1 cellular context compared by ENCODE assay signal in the genomic region with DNA sequence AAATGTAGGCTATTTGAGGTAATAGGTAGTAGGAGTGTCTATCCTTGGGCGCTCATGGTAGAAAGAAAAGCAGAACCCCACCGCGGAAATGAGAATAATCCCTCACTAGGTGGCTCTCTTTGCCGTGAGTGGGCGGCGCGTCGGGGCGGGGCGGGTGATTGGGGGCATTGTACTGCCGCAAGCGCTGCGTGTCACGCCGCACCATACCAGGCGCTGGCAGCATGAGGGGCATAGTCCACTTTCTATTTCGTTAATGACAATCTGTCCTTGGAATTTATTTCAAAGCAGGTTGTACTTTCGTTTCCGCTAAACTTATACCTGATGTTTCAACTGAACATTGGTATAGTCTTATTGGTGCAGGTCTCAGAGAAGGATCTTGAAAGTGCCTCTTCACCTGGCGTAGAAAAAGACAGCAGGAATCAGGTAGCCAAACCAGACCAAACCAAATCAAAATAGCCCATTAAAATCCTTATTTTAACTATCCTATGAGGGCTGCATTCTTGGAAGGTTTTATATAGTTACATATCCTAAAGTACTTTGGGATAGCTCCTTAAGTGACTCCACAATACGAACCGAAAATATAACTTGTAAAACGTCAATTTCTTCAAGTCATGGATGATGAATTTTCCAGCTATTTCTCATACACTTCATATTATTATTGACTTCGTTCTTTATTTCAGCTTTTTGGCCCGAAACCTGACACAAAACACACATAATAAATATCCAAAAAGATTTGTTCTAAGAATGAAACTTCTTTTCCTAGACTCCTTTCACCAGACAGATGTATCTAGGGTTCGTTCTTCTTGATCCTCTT.
TF ChIP-seq lines count a peak whose summit lies in the region.

No MANE protein-coding gene starts in this region.

TF ChIP-seq in HepG2, 621 proteins besides CTCF, POLR2A, EP300 and RAD21 (continued from another document):
- TF ChIP-seq, protein P1, sequence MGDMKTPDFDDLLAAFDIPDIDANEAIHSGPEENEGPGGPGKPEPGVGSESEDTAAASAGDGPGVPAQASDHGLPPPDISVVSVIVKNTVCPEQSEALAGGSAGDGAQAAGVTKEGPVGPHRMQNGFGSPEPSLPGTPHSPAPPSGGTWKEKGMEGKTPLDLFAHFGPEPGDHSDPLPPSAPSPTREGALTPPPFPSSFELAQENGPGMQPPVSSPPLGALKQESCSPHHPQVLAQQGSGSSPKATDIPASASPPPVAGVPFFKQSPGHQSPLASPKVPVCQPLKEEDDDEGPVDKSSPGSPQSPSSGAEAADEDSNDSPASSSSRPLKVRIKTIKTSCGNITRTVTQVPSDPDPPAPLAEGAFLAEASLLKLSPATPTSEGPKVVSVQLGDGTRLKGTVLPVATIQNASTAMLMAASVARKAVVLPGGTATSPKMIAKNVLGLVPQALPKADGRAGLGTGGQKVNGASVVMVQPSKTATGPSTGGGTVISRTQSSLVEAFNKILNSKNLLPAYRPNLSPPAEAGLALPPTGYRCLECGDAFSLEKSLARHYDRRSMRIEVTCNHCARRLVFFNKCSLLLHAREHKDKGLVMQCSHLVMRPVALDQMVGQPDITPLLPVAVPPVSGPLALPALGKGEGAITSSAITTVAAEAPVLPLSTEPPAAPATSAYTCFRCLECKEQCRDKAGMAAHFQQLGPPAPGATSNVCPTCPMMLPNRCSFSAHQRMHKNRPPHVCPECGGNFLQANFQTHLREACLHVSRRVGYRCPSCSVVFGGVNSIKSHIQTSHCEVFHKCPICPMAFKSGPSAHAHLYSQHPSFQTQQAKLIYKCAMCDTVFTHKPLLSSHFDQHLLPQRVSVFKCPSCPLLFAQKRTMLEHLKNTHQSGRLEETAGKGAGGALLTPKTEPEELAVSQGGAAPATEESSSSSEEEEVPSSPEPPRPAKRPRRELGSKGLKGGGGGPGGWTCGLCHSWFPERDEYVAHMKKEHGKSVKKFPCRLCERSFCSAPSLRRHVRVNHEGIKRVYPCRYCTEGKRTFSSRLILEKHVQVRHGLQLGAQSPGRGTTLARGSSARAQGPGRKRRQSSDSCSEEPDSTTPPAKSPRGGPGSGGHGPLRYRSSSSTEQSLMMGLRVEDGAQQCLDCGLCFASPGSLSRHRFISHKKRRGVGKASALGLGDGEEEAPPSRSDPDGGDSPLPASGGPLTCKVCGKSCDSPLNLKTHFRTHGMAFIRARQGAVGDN (CRISPR knock-in tag; IDR thresholded peaks at IDR 0.05), result peak; percentile 66
- TF ChIP-seq ZFAT (CRISPR knock-in tag; conservative IDR thresholded peaks at IDR 0.05), result no peak
- peak; percentile 80; the same call in 1 of the 2 replicates for TF ChIP-seq KLF12 (CRISPR knock-in tag; IDR thresholded peaks at IDR 0.05; ENCODE audit: borderline replicate concordance)
- TF ChIP-seq ZNF772 (CRISPR knock-in tag; IDR thresholded peaks at IDR 0.05), result no peak
- TF ChIP-seq ZNF382 (CRISPR knock-in tag; IDR thresholded peaks at IDR 0.05; ENCODE audit: borderline replicate concordance), result no peak
- TF ChIP-seq FOXP1 (IDR thresholded peaks at IDR 0.05), result no peak
- no peak for TF ChIP-seq FOXP1 (CRISPR knock-in tag; IDR thresholded peaks at IDR 0.05)
- peak; percentile 37; the same call in 1 of the 2 replicates for TF ChIP-seq RFXAP (CRISPR knock-in tag; IDR thresholded peaks at IDR 0.05; ENCODE audit: borderline replicate concordance)
- 0 out of 2 replicates have a peak, but pooled peaks have one; percentile 36 for TF ChIP-seq ZNF350 (CRISPR knock-in tag; IDR thresholded peaks at IDR 0.05; ENCODE audit: borderline replicate concordance, low read depth)
- 0 out of 2 replicates have a peak, but pooled peaks have one; percentile 37 for TF ChIP-seq ZNF569 (CRISPR knock-in tag; IDR thresholded peaks at IDR 0.05; ENCODE audit: borderline replicate concordance)
- no peak for TF ChIP-seq MAF1 (CRISPR knock-in tag; IDR thresholded peaks at IDR 0.05; ENCODE audit: borderline replicate concordance)
- no peak for TF ChIP-seq TOE1 (CRISPR knock-in tag; IDR thresholded peaks at IDR 0.05)
- TF ChIP-seq, protein P2, sequence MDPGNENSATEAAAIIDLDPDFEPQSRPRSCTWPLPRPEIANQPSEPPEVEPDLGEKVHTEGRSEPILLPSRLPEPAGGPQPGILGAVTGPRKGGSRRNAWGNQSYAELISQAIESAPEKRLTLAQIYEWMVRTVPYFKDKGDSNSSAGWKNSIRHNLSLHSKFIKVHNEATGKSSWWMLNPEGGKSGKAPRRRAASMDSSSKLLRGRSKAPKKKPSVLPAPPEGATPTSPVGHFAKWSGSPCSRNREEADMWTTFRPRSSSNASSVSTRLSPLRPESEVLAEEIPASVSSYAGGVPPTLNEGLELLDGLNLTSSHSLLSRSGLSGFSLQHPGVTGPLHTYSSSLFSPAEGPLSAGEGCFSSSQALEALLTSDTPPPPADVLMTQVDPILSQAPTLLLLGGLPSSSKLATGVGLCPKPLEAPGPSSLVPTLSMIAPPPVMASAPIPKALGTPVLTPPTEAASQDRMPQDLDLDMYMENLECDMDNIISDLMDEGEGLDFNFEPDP (CRISPR knock-in tag; conservative IDR thresholded peaks at IDR 0.05), result no peak
- TF ChIP-seq ZNF20 (CRISPR knock-in tag; IDR thresholded peaks at IDR 0.05), result no peak
- TF ChIP-seq ZFP37 (CRISPR knock-in tag; IDR thresholded peaks at IDR 0.05; ENCODE audit: borderline replicate concordance), result 0 out of 2 replicates have a peak, but pooled peaks have one; percentile 53
- TF ChIP-seq ZC3H4 (CRISPR knock-in tag; IDR thresholded peaks at IDR 0.05; ENCODE audit: borderline replicate concordance), result no peak
- TF ChIP-seq ZFX (CRISPR knock-in tag; IDR thresholded peaks at IDR 0.05; ENCODE audit: low read depth), result no peak
- TF ChIP-seq ETV6 (CRISPR knock-in tag; conservative IDR thresholded peaks at IDR 0.05), result no peak; the same call in 1 of the 2 replicates
- TF ChIP-seq EZH2 (conservative IDR thresholded peaks at IDR 0.05; ENCODE audit: low read depth, low read length), result no peak
- peak; percentile 65; the same call in 1 of the 2 replicates for TF ChIP-seq KMT2B (CRISPR knock-in tag; IDR thresholded peaks at IDR 0.05)
- TF ChIP-seq TBX2 (CRISPR knock-in tag; IDR thresholded peaks at IDR 0.05; ENCODE audit: borderline replicate concordance), result peak; percentile 60; the same call in 1 of the 2 replicates
- TF ChIP-seq ZBTB7B (CRISPR knock-in tag; IDR thresholded peaks at IDR 0.05), result peak; percentile 66
- no peak for TF ChIP-seq U2AF2 (IDR thresholded peaks at IDR 0.05; ENCODE audit: low read depth, low read length)
- TF ChIP-seq ZNF547 (CRISPR knock-in tag; IDR thresholded peaks at IDR 0.05), result 0 out of 2 replicates have a peak, but pooled peaks have one; percentile 32
- peak; percentile 61; the same call in 1 of the 2 replicates for TF ChIP-seq POLR2G (IDR thresholded peaks at IDR 0.05; ENCODE audit: low read depth, low read length)
- no peak for TF ChIP-seq ZNF781 (CRISPR knock-in tag; IDR thresholded peaks at IDR 0.05; ENCODE audit: borderline replicate concordance, not compliant biosample characterization)
- peak; percentile 57; the same call in 1 of the 2 replicates for TF ChIP-seq NFKBIZ (CRISPR knock-in tag; IDR thresholded peaks at IDR 0.05)
- peak; percentile 39; the same call in 1 of the 2 replicates for TF ChIP-seq DMAP1 (CRISPR knock-in tag; IDR thresholded peaks at IDR 0.05)
- TF ChIP-seq FOXK1 (CRISPR knock-in tag; IDR thresholded peaks at IDR 0.05; ENCODE audit: borderline replicate concordance, low read depth), result peak; percentile 28; the same call in 1 of the 2 replicates
- no peak for TF ChIP-seq SP140L (CRISPR knock-in tag; IDR thresholded peaks at IDR 0.05; ENCODE audit: borderline replicate concordance)
